8 cellular contexts compared by ENCODE assay signal in the genomic region with DNA sequence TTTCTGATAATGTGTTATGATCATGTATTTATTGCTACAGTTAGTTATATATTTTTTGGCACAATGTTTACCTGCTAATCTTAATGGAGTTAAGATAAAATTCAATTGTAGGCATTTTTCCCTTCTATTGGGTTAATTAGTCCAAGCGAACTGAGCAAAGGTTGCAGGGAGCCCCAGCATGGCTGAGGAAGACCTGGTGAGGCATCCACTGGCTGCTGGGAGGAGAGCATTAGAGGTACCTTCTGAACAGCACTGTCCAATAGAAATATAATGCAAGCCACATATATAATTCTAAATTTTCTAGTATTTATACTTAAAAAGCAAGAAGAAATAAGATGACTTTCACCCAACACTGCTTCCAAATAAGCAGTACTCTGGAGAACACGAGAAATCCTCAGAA. TPM values are rescaled to one million over a fixed set of nuclear protein-coding genes. Genes with fewer than 3 reads are reported as not detected.
DNase-seq lines count a peak whose midpoint lies in the region; ATAC-seq and TF ChIP-seq lines count a peak whose summit lies in the region.

No MANE protein-coding gene starts in this region.

- no peaks in the 10 kb centered on the region for H3K9me3 Mint-ChIP-seq in endodermal cell

- H3K9me3 ChIP-seq in MG63 (no peaks in the 10 kb centered on the region), endodermal cell (ENCODE audit: control insufficient read depth, low read length) (no peaks in the 10 kb centered on the region), parathyroid adenoma (ENCODE audit: control insufficient read depth, low read length) (no peaks in the 10 kb centered on the region)

- peaks cover 2% of the 10 kb centered on the region for H3K27me3 Mint-ChIP-seq in endodermal cell (ENCODE audit: insufficient read depth)

- TF ChIP-seq CTCF in endodermal cell (conservative IDR thresholded peaks at IDR 0.05) (no peak), parathyroid adenoma (IDR thresholded peaks at IDR 0.05) (no peak)

- POLR2A ChIA-PET in HEK293T (lab: Yijun Ruan, JAX) = interaction anchor here (1.2 to 3.9 kb wide), 8 partner anchors 9 to 20 kb away, joined by 3 to 41 read pairs (median 10); a partner anchor contains a TSS

- peaks cover 22% of the 10 kb centered on the region for H3K4me1 Mint-ChIP-seq in endodermal cell

- CTCF ChIA-PET in HEK293T (lab: Yijun Ruan, JAX) = no interaction called here

- DNase-seq in MG63 (no peak), endodermal cell (no peak), NCI-H748 (lab: John Stamatoyannopoulos, UW; ENCODE audit: unreplicated experiment) (no peak), HEK293T (ENCODE audit: extremely low spot score) (no peak), NCI-H1436 treated with DMSO at 0.1 percent for 48 hours (lab: John Stamatoyannopoulos, UW) (no peak)
- DNase-seq in activated CD8-positive, alpha-beta memory T cell treated with anti-CD3 and anti-CD28 coated beads, Interleukin-2, amount 50 U/mL, for 48 hours = no peak

- H3K36me3 Mint-ChIP-seq in endodermal cell (ENCODE audit: low read depth) = no peaks in the 10 kb centered on the region

- peak overlapping the region; percentile 86 for H3K4me2 ChIP-seq in parathyroid adenoma (ENCODE audit: low read length)

- no peaks in the 10 kb centered on the region for H3K79me2 ChIP-seq in parathyroid adenoma

- ATAC-seq in GM19035 (IDR thresholded peaks at IDR 0.05; ENCODE audit: unreplicated experiment) = peak; percentile 7

- H3K27ac ChIP-seq in endodermal cell (ENCODE audit: low read depth, low read length) (no peak overlapping the region), parathyroid adenoma (peak overlapping the region; percentile 71)

- H3K27me3 ChIP-seq in MG63 (peaks cover 3% of the 10 kb centered on the region), endodermal cell (ENCODE audit: control insufficient read depth, insufficient read depth, low read length, poor library complexity, severe bottlenecking) (no peaks in the 10 kb centered on the region), parathyroid adenoma (ENCODE audit: control insufficient read depth, insufficient read depth, low read length) (no peaks in the 10 kb centered on the region)

- peak overlapping the region; percentile 80 for H3K4me3 ChIP-seq in MG63
- peak overlapping the region; percentile 99 for H3K4me3 ChIP-seq in endodermal cell (ENCODE audit: low read length)
- peak overlapping the region; percentile 78 for H3K4me3 ChIP-seq in parathyroid adenoma (ENCODE audit: low read depth, low read length)

- H3K4me1 ChIP-seq in endodermal cell (ENCODE audit: control insufficient read depth, insufficient read depth, low read length) (peaks cover 4% of the 10 kb centered on the region), parathyroid adenoma (no peaks in the 10 kb centered on the region)

- H3K9ac ChIP-seq in endodermal cell (ENCODE audit: extremely low read depth, low read length, poor library complexity, severe bottlenecking) (peak overlapping the region; percentile 90), parathyroid adenoma (no peak overlapping the region)

- peak overlapping the region; percentile 98 for H3K27ac Mint-ChIP-seq in endodermal cell

- peak overlapping the region; percentile 89 for H2AFZ ChIP-seq in parathyroid adenoma

- H3K4me3 Mint-ChIP-seq in endodermal cell = peak overlapping the region; percentile 92

- 77 to 90% methylated on average over 2 of the region's 2 CpGs for WGBS in endodermal cell (ENCODE audit: insufficient coverage in 1 of 2, insufficient read length in 1 of 2), 2 experiments

- H3K36me3 ChIP-seq in MG63 = peaks cover 17% of the 10 kb centered on the region
- peaks cover 6% of the 10 kb centered on the region for H3K36me3 ChIP-seq in endodermal cell (ENCODE audit: control insufficient read depth, insufficient read depth, low read length)
- H3K36me3 ChIP-seq in parathyroid adenoma (ENCODE audit: control insufficient read depth, insufficient read depth, low read length) = no peaks in the 10 kb centered on the region

TF ChIP-seq in HEK293T, 16 proteins besides CTCF, POLR2A, EP300 and RAD21:
- TF ChIP-seq TARDBP (IDR thresholded peaks at IDR 0.05) (no peak), HDGF (IDR thresholded peaks at IDR 0.05; ENCODE audit: borderline replicate concordance) (no peak), FOXA1 (IDR thresholded peaks at IDR 0.05) (no peak), CTBP1 (IDR thresholded peaks at IDR 0.05; ENCODE audit: borderline replicate concordance) (no peak), ELF4 (IDR thresholded peaks at IDR 0.05) (no peak), FOXM1 (IDR thresholded peaks at IDR 0.05; ENCODE audit: borderline replicate concordance) (no peak), NFRKB (IDR thresholded peaks at IDR 0.05) (no peak), FOXK2 (IDR thresholded peaks at IDR 0.05) (no peak)
- TF ChIP-seq, protein P1, sequence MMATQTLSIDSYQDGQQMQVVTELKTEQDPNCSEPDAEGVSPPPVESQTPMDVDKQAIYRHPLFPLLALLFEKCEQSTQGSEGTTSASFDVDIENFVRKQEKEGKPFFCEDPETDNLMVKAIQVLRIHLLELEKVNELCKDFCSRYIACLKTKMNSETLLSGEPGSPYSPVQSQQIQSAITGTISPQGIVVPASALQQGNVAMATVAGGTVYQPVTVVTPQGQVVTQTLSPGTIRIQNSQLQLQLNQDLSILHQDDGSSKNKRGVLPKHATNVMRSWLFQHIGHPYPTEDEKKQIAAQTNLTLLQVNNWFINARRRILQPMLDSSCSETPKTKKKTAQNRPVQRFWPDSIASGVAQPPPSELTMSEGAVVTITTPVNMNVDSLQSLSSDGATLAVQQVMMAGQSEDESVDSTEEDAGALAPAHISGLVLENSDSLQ (IDR thresholded peaks at IDR 0.05) = no peak

RNA-seq across cellular contexts. Expression of a gene that starts 0.7 kb away (rescaled TPM):
- total RNA-seq in MG63 (2014; rRNA removed; shearing (Covaris generic); ENCODE audit: low replicate concordance) = 63.7 and 84.1 TPM in 2 replicates
- total RNA-seq in endodermal cell = 10 to 100 TPM; 26.3 to 26.7 TPM
- polyA plus RNA-seq in endodermal cell (2013, experiment 1 of 2) = 35.4 TPM
- polyA plus RNA-seq in endodermal cell (2013, experiment 2 of 2) = 31.8 TPM

RNA-seq across cellular contexts. Expression of a gene that starts 17.9 kb away (rescaled TPM):
- total RNA-seq in MG63 (2014; rRNA removed; shearing (Covaris generic); ENCODE audit: low replicate concordance) = 31.8 and 34.4 TPM in 2 replicates
- 10 to 100 TPM; 39.3 to 47.5 TPM for total RNA-seq in endodermal cell
- polyA plus RNA-seq in endodermal cell (2013, experiment 1 of 2) = 52.6 TPM
- 45.1 TPM for polyA plus RNA-seq in endodermal cell (2013, experiment 2 of 2)

RNA-seq across cellular contexts. Expression of a gene that starts 18.7 kb away (rescaled TPM):
- 39.6 and 65.9 TPM in 2 replicates for total RNA-seq in MG63 (2014; rRNA removed; shearing (Covaris generic); ENCODE audit: low replicate concordance)
- 10 to 100 TPM; 56.4 to 57.3 TPM for total RNA-seq in endodermal cell
- polyA plus RNA-seq in endodermal cell (2013, experiment 1 of 2) = 63.5 TPM
- 61.2 TPM for polyA plus RNA-seq in endodermal cell (2013, experiment 2 of 2)

RNA-seq across cellular contexts. Expression of a gene that starts 19.9 kb away (rescaled TPM):
- 0.10 TPM in 1 of 2 replicates, not detected in the other for total RNA-seq in MG63 (2014; rRNA removed; shearing (Covaris generic); ENCODE audit: low replicate concordance)
- total RNA-seq in endodermal cell = 10 to 100 TPM in 1 of 2 donors, 1 to 10 TPM in 1; 9.6 to 10.6 TPM
- 2.6 TPM for polyA plus RNA-seq in endodermal cell (2013, experiment 1 of 2)
- 2.7 TPM for polyA plus RNA-seq in endodermal cell (2013, experiment 2 of 2)

RNA-seq across cellular contexts. Expression of a gene that starts 38.9 kb away (rescaled TPM):
- total RNA-seq in MG63 (2014; rRNA removed; shearing (Covaris generic); ENCODE audit: low replicate concordance) = not detected in 2 replicates
- total RNA-seq in endodermal cell = not detected
- not detected for polyA plus RNA-seq in endodermal cell (2013, experiment 1 of 2)
- polyA plus RNA-seq in endodermal cell (2013, experiment 2 of 2) = 0.21 TPM
